In genomic region chr10:11742779-11743298, GRCh38 we compare ENCODE assay signal across 8 cellular contexts. TPM values are rescaled to one million over a fixed set of nuclear protein-coding genes. Genes with fewer than 3 reads are reported as not detected.
DNase-seq lines count a peak whose midpoint lies in the region; ATAC-seq and TF ChIP-seq lines count a peak whose summit lies in the region.

No MANE protein-coding gene starts in this region.

- H3K9me3 Mint-ChIP-seq in activated CD4-positive, alpha-beta T cell treated with anti-CD3 and anti-CD28 coated beads, Interleukin-2, amount 10 ng/mL, durations not matched to agents 7 days and 5 days, result peaks cover 8% of the 10 kb centered on the region
- peaks cover 5 to 19% (median 16%) of the 10 kb centered on the region in 5 experiments for H3K9me3 Mint-ChIP-seq in brain

- CTCF ChIA-PET in activated CD4-positive, alpha-beta T cell treated with anti-CD3 and anti-CD28 coated beads, Interleukin-2, amount 10 ng/mL, durations not matched to agents 7 days and 5 days (lab: Charles Lee), result no interaction called here

- no peak for DNase-seq in activated CD4-positive, alpha-beta T cell treated with anti-CD3 and anti-CD28 coated beads, Interleukin-2, amount 10 ng/mL, durations not matched to agents 7 days and 5 days
- no peak for DNase-seq in activated CD4-positive, alpha-beta T cell treated with anti-CD3 and anti-CD28 coated beads, Interleukin-2, amount 50 U/mL, for 4 hours
- DNase-seq in upper lobe of left lung (no peak), SJCRH30 (no peak), NCI-H2029 treated with DMSO at 0.1 percent for 48 hours (lab: John Stamatoyannopoulos, UW) (no peak), T-helper 9 cell (no peak)

- H3K9ac ChIP-seq in liver (ENCODE audit: low read depth in 1 of 2, low read length in 2 of 2), result peak overlapping the region in 1 of 2 donors; percentile 17

- H3K36me3 ChIP-seq in liver (ENCODE audit: control insufficient read depth in 4 of 4, insufficient read depth in 3 of 4, low read depth in 1 of 4, low read length in 3 of 4) (peaks cover 0 to 1% (median 0%) of the 10 kb centered on the region in 4 donors), upper lobe of left lung (no peaks in the 10 kb centered on the region), SJCRH30 (no peaks in the 10 kb centered on the region)

- H3K4me1 ChIP-seq in liver (ENCODE audit: control insufficient read depth in 4 of 4, insufficient read depth in 4 of 4, low read length in 3 of 4) (peaks cover 4 to 39% (median 31%) of the 10 kb centered on the region in 4 donors), upper lobe of left lung (peaks cover 7 to 24% (median 17%) of the 10 kb centered on the region in 4 donors), SJCRH30 (no peaks in the 10 kb centered on the region)

- no peaks in the 10 kb centered on the region for H3K36me3 Mint-ChIP-seq in activated CD4-positive, alpha-beta T cell treated with anti-CD3 and anti-CD28 coated beads, Interleukin-2, amount 10 ng/mL, durations not matched to agents 7 days and 5 days (ENCODE audit: low read depth)
- no peaks in the 10 kb centered on the region for H3K36me3 Mint-ChIP-seq in brain

- TF ChIP-seq POLR2A in upper lobe of left lung (IDR thresholded peaks at IDR 0.05), result no peak

- 28% methylated on average over 31 of the region's 31 CpGs for WGBS in liver
- WGBS in upper lobe of left lung, 2 donors, result 32 to 68% methylated on average over 7 to 20 of the region's 31 CpGs

- H3K4me1 Mint-ChIP-seq in activated CD4-positive, alpha-beta T cell treated with anti-CD3 and anti-CD28 coated beads, Interleukin-2, amount 10 ng/mL, durations not matched to agents 7 days and 5 days, result peaks cover 11% of the 10 kb centered on the region
- peaks cover 10% of the 10 kb centered on the region for H3K4me1 Mint-ChIP-seq in brain

- H3K4me3 Mint-ChIP-seq in activated CD4-positive, alpha-beta T cell treated with anti-CD3 and anti-CD28 coated beads, Interleukin-2, amount 10 ng/mL, durations not matched to agents 7 days and 5 days, result peak overlapping the region; percentile 65
- peak overlapping the region in 4 of 5 experiments; percentile 37 to 72 (median 64) for H3K4me3 Mint-ChIP-seq in brain

- no peaks in the 10 kb centered on the region for H3K27me3 ChIP-seq in liver (ENCODE audit: control insufficient read depth in 4 of 4, insufficient read depth in 4 of 4, low read length in 3 of 4)
- H3K27me3 ChIP-seq in upper lobe of left lung, result no peaks in the 10 kb centered on the region
- H3K27me3 ChIP-seq in SJCRH30, result no peaks in the 10 kb centered on the region

- ATAC-seq in upper lobe of left lung (ENCODE audit: low FRiP score in 2 of 2), result peak; percentile 28 to 64

- no peak overlapping the region for H3K27ac Mint-ChIP-seq in activated CD4-positive, alpha-beta T cell treated with anti-CD3 and anti-CD28 coated beads, Interleukin-2, amount 10 ng/mL, durations not matched to agents 7 days and 5 days
- no peak overlapping the region for H3K27ac Mint-ChIP-seq in brain

- peak overlapping the region; percentile 53 to 74 (median 72) for H3K4me3 ChIP-seq in liver (ENCODE audit: low read depth in 1 of 3, low read length in 3 of 3)
- peak overlapping the region; percentile 27 to 72 (median 60) for H3K4me3 ChIP-seq in upper lobe of left lung
- no peak overlapping the region for H3K4me3 ChIP-seq in SJCRH30

- TF ChIP-seq RAD21 in liver (IDR thresholded peaks at IDR 0.05), result no peak

- H3K9me3 ChIP-seq in liver (ENCODE audit: control insufficient read depth in 4 of 4, low read length in 3 of 4), result no peaks in the 10 kb centered on the region
- no peaks in the 10 kb centered on the region for H3K9me3 ChIP-seq in upper lobe of left lung
- H3K9me3 ChIP-seq in SJCRH30 (replicated peaks), result no peaks in the 10 kb centered on the region

- no peak for TF ChIP-seq CTCF in brain (conservative IDR thresholded peaks at IDR 0.05)
- no peak for TF ChIP-seq CTCF in liver (IDR thresholded peaks at IDR 0.05; ENCODE audit: low read depth, low read length, missing input control)
- TF ChIP-seq CTCF in upper lobe of left lung (IDR thresholded peaks at IDR 0.05), result no peak

- TF ChIP-seq EP300 in upper lobe of left lung (IDR thresholded peaks at IDR 0.05), result no peak

- H3K27ac ChIP-seq in liver (ENCODE audit: low read depth in 1 of 2, low read length in 2 of 2), result peak overlapping the region; percentile 82 to 84
- peak overlapping the region; percentile 84 to 92 (median 88) for H3K27ac ChIP-seq in upper lobe of left lung
- H3K27ac ChIP-seq in SJCRH30, result no peak overlapping the region

- H3K27me3 Mint-ChIP-seq in activated CD4-positive, alpha-beta T cell treated with anti-CD3 and anti-CD28 coated beads, Interleukin-2, amount 10 ng/mL, durations not matched to agents 7 days and 5 days, result peaks cover 27% of the 10 kb centered on the region
- no peaks in the 10 kb centered on the region for H3K27me3 Mint-ChIP-seq in brain

- POLR2A ChIA-PET in activated CD4-positive, alpha-beta T cell treated with anti-CD3 and anti-CD28 coated beads, Interleukin-2, amount 10 ng/mL, durations not matched to agents 7 days and 5 days (lab: Charles Lee), result no interaction called here

TF ChIP-seq in liver, 16 proteins besides CTCF, POLR2A, EP300 and RAD21:
- TF ChIP-seq, protein P1, sequence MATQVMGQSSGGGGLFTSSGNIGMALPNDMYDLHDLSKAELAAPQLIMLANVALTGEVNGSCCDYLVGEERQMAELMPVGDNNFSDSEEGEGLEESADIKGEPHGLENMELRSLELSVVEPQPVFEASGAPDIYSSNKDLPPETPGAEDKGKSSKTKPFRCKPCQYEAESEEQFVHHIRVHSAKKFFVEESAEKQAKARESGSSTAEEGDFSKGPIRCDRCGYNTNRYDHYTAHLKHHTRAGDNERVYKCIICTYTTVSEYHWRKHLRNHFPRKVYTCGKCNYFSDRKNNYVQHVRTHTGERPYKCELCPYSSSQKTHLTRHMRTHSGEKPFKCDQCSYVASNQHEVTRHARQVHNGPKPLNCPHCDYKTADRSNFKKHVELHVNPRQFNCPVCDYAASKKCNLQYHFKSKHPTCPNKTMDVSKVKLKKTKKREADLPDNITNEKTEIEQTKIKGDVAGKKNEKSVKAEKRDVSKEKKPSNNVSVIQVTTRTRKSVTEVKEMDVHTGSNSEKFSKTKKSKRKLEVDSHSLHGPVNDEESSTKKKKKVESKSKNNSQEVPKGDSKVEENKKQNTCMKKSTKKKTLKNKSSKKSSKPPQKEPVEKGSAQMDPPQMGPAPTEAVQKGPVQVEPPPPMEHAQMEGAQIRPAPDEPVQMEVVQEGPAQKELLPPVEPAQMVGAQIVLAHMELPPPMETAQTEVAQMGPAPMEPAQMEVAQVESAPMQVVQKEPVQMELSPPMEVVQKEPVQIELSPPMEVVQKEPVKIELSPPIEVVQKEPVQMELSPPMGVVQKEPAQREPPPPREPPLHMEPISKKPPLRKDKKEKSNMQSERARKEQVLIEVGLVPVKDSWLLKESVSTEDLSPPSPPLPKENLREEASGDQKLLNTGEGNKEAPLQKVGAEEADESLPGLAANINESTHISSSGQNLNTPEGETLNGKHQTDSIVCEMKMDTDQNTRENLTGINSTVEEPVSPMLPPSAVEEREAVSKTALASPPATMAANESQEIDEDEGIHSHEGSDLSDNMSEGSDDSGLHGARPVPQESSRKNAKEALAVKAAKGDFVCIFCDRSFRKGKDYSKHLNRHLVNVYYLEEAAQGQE (IDR thresholded peaks at IDR 0.05), result no peak
- no peak for TF ChIP-seq HNF4G (IDR thresholded peaks at IDR 0.05)
- no peak for TF ChIP-seq GABPA (IDR thresholded peaks at IDR 0.05 in 1 of 2, conservative IDR thresholded peaks at IDR 0.05 in 1 of 2)
- TF ChIP-seq, protein P2, sequence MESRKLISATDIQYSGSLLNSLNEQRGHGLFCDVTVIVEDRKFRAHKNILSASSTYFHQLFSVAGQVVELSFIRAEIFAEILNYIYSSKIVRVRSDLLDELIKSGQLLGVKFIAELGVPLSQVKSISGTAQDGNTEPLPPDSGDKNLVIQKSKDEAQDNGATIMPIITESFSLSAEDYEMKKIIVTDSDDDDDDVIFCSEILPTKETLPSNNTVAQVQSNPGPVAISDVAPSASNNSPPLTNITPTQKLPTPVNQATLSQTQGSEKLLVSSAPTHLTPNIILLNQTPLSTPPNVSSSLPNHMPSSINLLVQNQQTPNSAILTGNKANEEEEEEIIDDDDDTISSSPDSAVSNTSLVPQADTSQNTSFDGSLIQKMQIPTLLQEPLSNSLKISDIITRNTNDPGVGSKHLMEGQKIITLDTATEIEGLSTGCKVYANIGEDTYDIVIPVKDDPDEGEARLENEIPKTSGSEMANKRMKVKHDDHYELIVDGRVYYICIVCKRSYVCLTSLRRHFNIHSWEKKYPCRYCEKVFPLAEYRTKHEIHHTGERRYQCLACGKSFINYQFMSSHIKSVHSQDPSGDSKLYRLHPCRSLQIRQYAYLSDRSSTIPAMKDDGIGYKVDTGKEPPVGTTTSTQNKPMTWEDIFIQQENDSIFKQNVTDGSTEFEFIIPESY (IDR thresholded peaks at IDR 0.05), result no peak
- TF ChIP-seq FOXA1 (IDR thresholded peaks at IDR 0.05), result no peak
- peak; percentile 18 for TF ChIP-seq MAX (IDR thresholded peaks at IDR 0.05)
- TF ChIP-seq NR2F2 (IDR thresholded peaks at IDR 0.05), result no peak
- no peak for TF ChIP-seq EGR1 (IDR thresholded peaks at IDR 0.05; ENCODE audit: low read depth in 2 of 2)
- no peak for TF ChIP-seq TAF1 (conservative IDR thresholded peaks at IDR 0.05)
- TF ChIP-seq SP1 (IDR thresholded peaks at IDR 0.05), result peak; percentile 66
- TF ChIP-seq JUND (IDR thresholded peaks at IDR 0.05), result no peak
- TF ChIP-seq HNF4A (conservative IDR thresholded peaks at IDR 0.05), result peak; percentile 55 to 59
- no peak for TF ChIP-seq ATF3 (IDR thresholded peaks at IDR 0.05)
- peak; percentile 56 to 63 for TF ChIP-seq RXRA (IDR thresholded peaks at IDR 0.05)
- TF ChIP-seq YY1 (IDR thresholded peaks at IDR 0.05), result peak; percentile 55
- TF ChIP-seq FOXA2 (IDR thresholded peaks at IDR 0.05), result no peak

RNA-seq across cellular contexts. Expression of gene ECHDC3, which starts 0.7 kb away (rescaled TPM):
- 1 to 10 TPM; 1.0 to 1.1 TPM for total RNA-seq in activated CD4-positive, alpha-beta T cell treated with anti-CD3 and anti-CD28 coated beads, Interleukin-2, amount 10 ng/mL, durations not matched to agents 7 days and 5 days
- polyA plus RNA-seq in brain (ENCODE audit: insufficient read depth, low read depth, low replicate concordance), result 19.5 TPM
- total RNA-seq in liver, result 10 to 100 TPM in 1 of 2 donors, 1 to 10 TPM in 1; 6.1 to 98.3 TPM
- 100 to 1,000 TPM in 1 of 2 donors, 10 to 100 TPM in 1; 96.3 to 144 TPM for polyA plus RNA-seq in liver
- total RNA-seq in upper lobe of left lung, result 10 to 100 TPM; 32.0 to 98.0 (median 61.2) TPM
- not detected in 2 replicates for total RNA-seq in SJCRH30 (2014; rRNA removed; shearing (Covaris generic))
